19 cellular contexts compared by ENCODE assay signal in genomic region chr3:8596706-8597514, GRCh38. TPM values are rescaled to one million over a fixed set of nuclear protein-coding genes. Genes with fewer than 3 reads are reported as not detected.
"Had no signal": no experiment of that assay in that cellular context is flagged by ENCODE, and none has a peak within 500 bp of the region (broad histone marks: within the 10 kb centered on the region; RNA-seq: fewer than 3 reads in every experiment).

No MANE protein-coding gene starts in this region.

- H3K27ac Mint-ChIP-seq: activated CD4-positive, alpha-beta T cell treated with anti-CD3 and anti-CD28 coated beads for 36 hours; activated CD8-positive, alpha-beta T cell treated with anti-CD3 and anti-CD28 coated beads for 36 hours; activated naive CD4-positive, alpha-beta T cell treated with anti-CD3 and anti-CD28 coated beads, Interleukin-2, amount 10 ng/mL, durations not matched to agents 7 days and 5 days; activated T-helper 2 cell treated with anti-CD3 and anti-CD28 coated beads, Interferon-gamma antibody, Interleukin-2, Interleukin-4, amounts not matched to agents 10 μg/mL and 5 μg/mL and 100 μg/mL, durations not matched to agents 14 hours and 24 hours and 36 hours; stimulated activated naive CD8-positive, alpha-beta T cell treated with anti-CD3 and anti-CD28 coated beads, Interleukin-15, amount 100 ng/mL, for 72 hours had no signal

- DNase-seq: activated CD4-positive, alpha-beta T cell treated with anti-CD3 and anti-CD28 coated beads for 36 hours; activated CD8-positive, alpha-beta T cell treated with anti-CD3 and anti-CD28 coated beads for 36 hours; activated naive CD4-positive, alpha-beta T cell treated with anti-CD3 and anti-CD28 coated beads, Interleukin-2, amount 10 ng/mL, durations not matched to agents 7 days and 5 days; cortex of kidney; effector CD8-positive, alpha-beta T cell; glutamatergic neuron; left lung; nucleus accumbens; stimulated activated CD4-positive, alpha-beta T cell treated with anti-CD3 and anti-CD28 coated beads, Interleukin-15, amount 100 ng/mL, for 24 hours; stimulated activated CD4-positive, alpha-beta T cell treated with anti-CD3 and anti-CD28 coated beads, Interleukin-4, amount 100 ng/mL, for 24 hours; stimulated activated naive CD8-positive, alpha-beta T cell treated with anti-CD3 and anti-CD28 coated beads, Interleukin-15, amount 100 ng/mL, for 72 hours; T-helper 9 cell had no signal

- H3K9me3 ChIP-seq: adrenal gland, left lung, thoracic aorta had no signal

- H3K27me3 Mint-ChIP-seq: activated CD4-positive, alpha-beta T cell treated with anti-CD3 and anti-CD28 coated beads for 36 hours; activated CD8-positive, alpha-beta T cell treated with anti-CD3 and anti-CD28 coated beads for 36 hours; activated naive CD4-positive, alpha-beta T cell treated with anti-CD3 and anti-CD28 coated beads, Interleukin-2, amount 10 ng/mL, durations not matched to agents 7 days and 5 days; stimulated activated naive CD8-positive, alpha-beta T cell treated with anti-CD3 and anti-CD28 coated beads, Interleukin-15, amount 100 ng/mL, for 72 hours had no signal

- H3K9me3 Mint-ChIP-seq: activated CD8-positive, alpha-beta T cell treated with anti-CD3 and anti-CD28 coated beads for 36 hours; activated naive CD4-positive, alpha-beta T cell treated with anti-CD3 and anti-CD28 coated beads, Interleukin-2, amount 10 ng/mL, durations not matched to agents 7 days and 5 days; activated T-helper 2 cell treated with anti-CD3 and anti-CD28 coated beads, Interferon-gamma antibody, Interleukin-2, Interleukin-4, amounts not matched to agents 10 μg/mL and 5 μg/mL and 100 μg/mL, durations not matched to agents 14 hours and 24 hours and 36 hours; central memory CD8-positive, alpha-beta T cell; stimulated activated naive CD8-positive, alpha-beta T cell treated with anti-CD3 and anti-CD28 coated beads, Interleukin-15, amount 100 ng/mL, for 72 hours had no signal

- H3K4me3 Mint-ChIP-seq: activated CD4-positive, alpha-beta T cell treated with anti-CD3 and anti-CD28 coated beads for 36 hours; activated CD8-positive, alpha-beta T cell treated with anti-CD3 and anti-CD28 coated beads for 36 hours; activated naive CD4-positive, alpha-beta T cell treated with anti-CD3 and anti-CD28 coated beads, Interleukin-2, amount 10 ng/mL, durations not matched to agents 7 days and 5 days; central memory CD8-positive, alpha-beta T cell; stimulated activated naive CD8-positive, alpha-beta T cell treated with anti-CD3 and anti-CD28 coated beads, Interleukin-15, amount 100 ng/mL, for 72 hours had no signal

- H3K27me3 ChIP-seq: adrenal gland, left lung had no signal

- H3K36me3 ChIP-seq: adrenal gland, left lung, thoracic aorta had no signal

- H3K4me1 ChIP-seq: adrenal gland, left lung had no signal

- ATAC-seq: activated CD4-positive, alpha-beta T cell treated with anti-CD3 and anti-CD28 coated beads for 36 hours; activated CD8-positive, alpha-beta T cell treated with anti-CD3 and anti-CD28 coated beads for 36 hours; left lung; stimulated activated naive CD8-positive, alpha-beta T cell treated with anti-CD3 and anti-CD28 coated beads, Interleukin-15, amount 100 ng/mL, for 72 hours had no signal

- H3K27ac ChIP-seq: adrenal gland, left lung, thoracic aorta, VCaP had no signal

- H3K4me1 Mint-ChIP-seq: activated CD4-positive, alpha-beta T cell treated with anti-CD3 and anti-CD28 coated beads for 36 hours; activated naive CD4-positive, alpha-beta T cell treated with anti-CD3 and anti-CD28 coated beads, Interleukin-2, amount 10 ng/mL, durations not matched to agents 7 days and 5 days; central memory CD8-positive, alpha-beta T cell; stimulated activated naive CD8-positive, alpha-beta T cell treated with anti-CD3 and anti-CD28 coated beads, Interleukin-15, amount 100 ng/mL, for 72 hours had no signal

- H3K4me3 ChIP-seq: adrenal gland, left lung, thoracic aorta had no signal

- H3K36me3 Mint-ChIP-seq: activated naive CD4-positive, alpha-beta T cell treated with anti-CD3 and anti-CD28 coated beads, Interleukin-2, amount 10 ng/mL, durations not matched to agents 7 days and 5 days had no signal

RNA-seq across cellular contexts. Expression of gene SSUH2, which starts 47.7 kb away (rescaled TPM):
- total RNA-seq: epithelial cell of proximal tubule, pulmonary artery endothelial cell had no signal
